In the genomic region with DNA sequence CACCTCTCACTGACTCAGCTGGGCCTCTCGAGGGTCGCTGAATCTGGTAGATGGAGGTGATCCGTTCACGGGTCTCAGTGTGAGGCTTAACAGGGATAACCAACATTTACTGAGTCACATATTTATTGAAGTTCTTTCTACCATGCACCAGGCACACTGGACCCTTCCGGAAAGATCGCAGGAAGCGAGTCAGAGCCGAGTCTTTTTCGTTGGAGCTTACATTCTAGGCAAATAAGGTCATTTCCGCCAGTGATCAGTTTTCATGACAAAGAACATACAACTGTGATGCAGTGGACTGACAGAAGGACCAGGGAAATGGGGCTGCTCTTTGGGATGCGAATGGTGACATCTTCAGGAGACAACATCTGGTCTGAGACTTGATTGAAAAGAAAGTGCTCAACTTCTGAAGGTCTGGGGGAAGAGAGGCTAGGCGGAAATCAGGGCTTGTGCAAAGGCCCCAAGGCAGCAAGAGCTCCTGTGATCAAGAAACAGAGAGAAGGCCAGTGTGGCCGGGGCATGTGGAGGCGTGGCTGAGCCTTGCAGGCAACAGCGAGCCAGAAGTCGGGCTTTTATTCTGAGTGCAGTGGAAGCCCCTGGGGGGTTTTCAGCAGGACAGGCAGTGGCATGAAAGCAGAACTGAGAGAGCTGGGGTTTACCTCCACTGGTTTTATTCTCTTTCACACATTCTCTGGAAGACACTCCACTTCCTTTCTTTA, we compare ENCODE assay signal across 8 cellular contexts. TPM values are rescaled to one million over a fixed set of nuclear protein-coding genes. Genes with fewer than 3 reads are reported as not detected.
DNase-seq lines count a peak whose midpoint lies in the region; ATAC-seq and TF ChIP-seq lines count a peak whose summit lies in the region.
"Had no signal": no experiment of that assay in that cellular context is flagged by ENCODE, and none has a peak within 500 bp of the region (broad histone marks: within the 10 kb centered on the region; RNA-seq: fewer than 3 reads in every experiment).

No MANE protein-coding gene starts in this region.

- POLR2A ChIA-PET in activated CD4-positive, alpha-beta T cell treated with anti-CD3 and anti-CD28 coated beads for 36 hours (lab: Charles Lee) = no interaction called here

- CTCF ChIA-PET in activated CD4-positive, alpha-beta T cell treated with anti-CD3 and anti-CD28 coated beads for 36 hours (lab: Charles Lee) = interaction anchor here (0.6 kb wide), 2 partner anchors 70 to 279 kb away, joined by 3 read pairs; no protein-coding TSS in a partner anchor

- peak overlapping the region; percentile 32 for H3K27ac Mint-ChIP-seq in neural crest cell (ENCODE audit: unreplicated experiment)
- H3K27ac Mint-ChIP-seq in activated CD4-positive, alpha-beta T cell treated with anti-CD3 and anti-CD28 coated beads for 36 hours = no peak overlapping the region

- H3K4me3 Mint-ChIP-seq in neural crest cell = no peak overlapping the region
- H3K4me3 Mint-ChIP-seq in activated CD4-positive, alpha-beta T cell treated with anti-CD3 and anti-CD28 coated beads for 36 hours = no peak overlapping the region

- ATAC-seq in GM19023 (IDR thresholded peaks at IDR 0.05; ENCODE audit: unreplicated experiment) (peak; percentile 96), HG02623 (IDR thresholded peaks at IDR 0.05; ENCODE audit: unreplicated experiment) (peak; percentile 96)
- no peak for ATAC-seq in activated CD4-positive, alpha-beta T cell treated with anti-CD3 and anti-CD28 coated beads for 36 hours

- peaks cover 25% of the 10 kb centered on the region for H3K36me3 Mint-ChIP-seq in neural crest cell (ENCODE audit: low read depth)
- peaks cover 6% of the 10 kb centered on the region for H3K36me3 Mint-ChIP-seq in activated CD4-positive, alpha-beta T cell treated with anti-CD3 and anti-CD28 coated beads for 36 hours (ENCODE audit: low read depth)

- TF ChIP-seq CTCF in neural crest cell (conservative IDR thresholded peaks at IDR 0.05) (no peak), foreskin fibroblast (IDR thresholded peaks at IDR 0.05; ENCODE audit: low read depth, low read length) (no peak)

- H3K4me3 ChIP-seq in foreskin fibroblast (ENCODE audit: low read depth in 1 of 2, low read length in 2 of 2) = no peak overlapping the region
- H3K4me3 ChIP-seq: hepatocyte had no signal

- H3K27me3 Mint-ChIP-seq in neural crest cell (ENCODE audit: low read depth) = no peaks in the 10 kb centered on the region
- no peaks in the 10 kb centered on the region for H3K27me3 Mint-ChIP-seq in activated CD4-positive, alpha-beta T cell treated with anti-CD3 and anti-CD28 coated beads for 36 hours

- DNase-seq in MV-4-11 (lab: John Stamatoyannopoulos, UW) = peak; percentile 93
- DNase-seq in neural crest cell (ENCODE audit: low read depth, low spot score) = no peak
- DNase-seq in activated CD4-positive, alpha-beta T cell treated with anti-CD3 and anti-CD28 coated beads for 36 hours = no peak
- DNase-seq in HUDEP-2 (lab: John Stamatoyannopoulos, UW; ENCODE audit: unreplicated experiment in 76 of 76) = no peak
- no peak for DNase-seq in foreskin fibroblast

- intact Hi-C loops in activated CD4-positive, alpha-beta T cell treated with anti-CD3 and anti-CD28 coated beads for 36 hours (cut with DNase I, micrococcal nuclease) = no loop called here

- peaks cover 11% of the 10 kb centered on the region for H3K9me3 Mint-ChIP-seq in neural crest cell
- peaks cover 5% of the 10 kb centered on the region for H3K9me3 Mint-ChIP-seq in activated CD4-positive, alpha-beta T cell treated with anti-CD3 and anti-CD28 coated beads for 36 hours (ENCODE audit: low read depth)

- peaks cover 21% of the 10 kb centered on the region for H3K4me1 Mint-ChIP-seq in neural crest cell
- H3K4me1 Mint-ChIP-seq in activated CD4-positive, alpha-beta T cell treated with anti-CD3 and anti-CD28 coated beads for 36 hours = no peaks in the 10 kb centered on the region

RNA-seq across cellular contexts. Expression of a gene that starts 56.7 kb away (rescaled TPM):
- not detected in 2 replicates for total RNA-seq in neural crest cell
- total RNA-seq in activated CD4-positive, alpha-beta T cell treated with anti-CD3 and anti-CD28 coated beads for 36 hours = not detected
